Comparison of ENCODE assay signal across 13 cellular contexts in genomic region chr3:16103472-16103871, GRCh38.
DNase-seq lines count a peak whose midpoint lies in the region; ATAC-seq and TF ChIP-seq lines count a peak whose summit lies in the region.
"Had no signal": no experiment of that assay in that cellular context is flagged by ENCODE, and none has a peak within 500 bp of the region (broad histone marks: within the 10 kb centered on the region; RNA-seq: fewer than 3 reads in every experiment).

No MANE protein-coding gene starts in this region.

- TF ChIP-seq RAD21 in SK-N-SH (IDR thresholded peaks at IDR 0.05; ENCODE audit: low read length), result no peak

- 58% methylated on average over 3 of the region's 3 CpGs for WGBS in SK-N-SH (ENCODE audit: low lambda C conversion rate)
- 60% methylated on average over 1 of the region's 3 CpGs; no CpG with 5 or more reads in 1 of the 2 donors for WGBS in gastroesophageal sphincter (ENCODE audit: low coverage in 1 of 2), 2 donors

- H3K4me2 ChIP-seq in SK-N-SH, result peak overlapping the region; percentile 58
- H3K4me2 ChIP-seq: PC-9 had no signal

- peak overlapping the region; percentile 69 for H3K9ac ChIP-seq in SK-N-SH

- peaks cover 38% of the 10 kb centered on the region for H3F3A ChIP-seq in SK-N-SH (replicated peaks; ENCODE audit: insufficient read depth)

- TF ChIP-seq POLR2A in gastroesophageal sphincter (IDR thresholded peaks at IDR 0.05), result no peak

- TF ChIP-seq EP300 in SK-N-SH (IDR thresholded peaks at IDR 0.05; ENCODE audit: borderline replicate concordance in 1 of 2, low read depth in 1 of 2, low read length in 1 of 2) (peak in 1 of 2 experiments; percentile 55; a peak in 1 of 4 replicates), gastroesophageal sphincter (IDR thresholded peaks at IDR 0.05) (no peak)

- H3K36me3 ChIP-seq in SK-N-SH (replicated peaks in 1 of 2; ENCODE audit: control insufficient read depth in 1 of 2, insufficient read depth in 2 of 2, low read length in 1 of 2) (no peaks in the 10 kb centered on the region), gastroesophageal sphincter (no peaks in the 10 kb centered on the region), H7 (replicated peaks; ENCODE audit: control insufficient read depth, insufficient read depth, low read length) (no peaks in the 10 kb centered on the region)

- H3K9me3 ChIP-seq in SK-N-SH (no peaks in the 10 kb centered on the region), gastroesophageal sphincter (no peaks in the 10 kb centered on the region)

- H3K9me2 ChIP-seq in SK-N-SH, result no peaks in the 10 kb centered on the region

- POLR2A ChIA-PET in SK-N-SH (lab: Yijun Ruan, JAX), result no interaction called here

- no peak overlapping the region for H2AFZ ChIP-seq in SK-N-SH (ENCODE audit: low read depth)
- H2AFZ ChIP-seq: PC-9 had no signal

- H3K27me3 ChIP-seq in SK-N-SH (ENCODE audit: insufficient read depth), result no peaks in the 10 kb centered on the region
- no peaks in the 10 kb centered on the region for H3K27me3 ChIP-seq in gastroesophageal sphincter
- H3K27me3 ChIP-seq in H7 (ENCODE audit: control insufficient read depth, insufficient read depth, low read length), result no peaks in the 10 kb centered on the region; the same call in 1 of the 2 replicates

- peak; percentile 87 for DNase-seq in AG20443 (ENCODE audit: low spot score)
- DNase-seq in SK-N-SH, result no peak
- DNase-seq in renal cortical epithelial cell (ENCODE audit: low read depth), result peak; percentile 61
- DNase-seq in NCI-H1436 treated with DMSO at 0.1 percent for 48 hours (lab: John Stamatoyannopoulos, UW), result no peak
- no peak for DNase-seq in H7
- no peak for DNase-seq in NCI-H510A (lab: John Stamatoyannopoulos, UW)
- DNase-seq: NCI-H2081, occipital lobe, PC-9, substantia nigra had no signal

- ATAC-seq in gastroesophageal sphincter, result peak; percentile 73
- no peak for ATAC-seq in HG03457 (IDR thresholded peaks at IDR 0.05; ENCODE audit: unreplicated experiment)
- ATAC-seq: esophagus mucosa had no signal

- peaks cover 0 to 19% of the 10 kb centered on the region in 2 experiments; a peak in 2 of 4 replicates for H3K4me1 ChIP-seq in SK-N-SH (ENCODE audit: control insufficient read depth in 1 of 2, insufficient read depth in 2 of 2, low read depth in 1 of 2, low read length in 1 of 2)
- no peaks in the 10 kb centered on the region for H3K4me1 ChIP-seq in gastroesophageal sphincter

- H4K20me1 ChIP-seq in SK-N-SH (ENCODE audit: insufficient read depth), result no peaks in the 10 kb centered on the region

- TF ChIP-seq CTCF in SK-N-SH (IDR thresholded peaks at IDR 0.05) (no peak), gastroesophageal sphincter (IDR thresholded peaks at IDR 0.05) (no peak)

- H3K4me3 ChIP-seq in SK-N-SH (ENCODE audit: low read depth in 2 of 2, low read length in 1 of 2) (peak overlapping the region in 1 of 2 experiments; percentile 4; a peak in 1 of 4 replicates), gastroesophageal sphincter (no peak overlapping the region), H7 (ENCODE audit: insufficient read depth, low read depth, low read length) (no peak overlapping the region)
- H3K4me3 ChIP-seq: PC-9 had no signal

- CTCF ChIA-PET in SK-N-SH (lab: Yijun Ruan, JAX), result no interaction called here

- H3K79me2 ChIP-seq in SK-N-SH (ENCODE audit: insufficient read depth), result no peaks in the 10 kb centered on the region

- peak overlapping the region in 1 of 2 experiments; percentile 94; a peak in 3 of 4 replicates for H3K27ac ChIP-seq in SK-N-SH (ENCODE audit: low read depth in 2 of 2, low read length in 1 of 2)
- H3K27ac ChIP-seq in gastroesophageal sphincter, result peak overlapping the region in 1 of 4 donors; percentile 56
- H3K27ac ChIP-seq: PC-9 had no signal

TF ChIP-seq in SK-N-SH, 30 proteins besides CTCF, POLR2A, EP300 and RAD21 (continues in another document):
- TF ChIP-seq IRF3 (IDR thresholded peaks at IDR 0.05; ENCODE audit: low read depth, low read length), result no peak
- TF ChIP-seq TCF12 (IDR thresholded peaks at IDR 0.05), result peak; percentile 73
- no peak for TF ChIP-seq GABPA (IDR thresholded peaks at IDR 0.05; ENCODE audit: low read depth)
- TF ChIP-seq SIN3A (IDR thresholded peaks at IDR 0.05; ENCODE audit: borderline replicate concordance, low read depth, low read length), result no peak
- peak; percentile 62; the same call in 1 of the 2 replicates for TF ChIP-seq JUND (IDR thresholded peaks at IDR 0.05)
- no peak for TF ChIP-seq GATA2 (CRISPR knock-in tag; IDR thresholded peaks at IDR 0.05)
- TF ChIP-seq ELF1 (IDR thresholded peaks at IDR 0.05), result no peak
- no peak for TF ChIP-seq RCOR1 (IDR thresholded peaks at IDR 0.05; ENCODE audit: low read length)
- TF ChIP-seq TAF1 (IDR thresholded peaks at IDR 0.05; ENCODE audit: borderline replicate concordance, low read depth, low read length), result no peak
- no peak for TF ChIP-seq FOXM1 (IDR thresholded peaks at IDR 0.05; ENCODE audit: low read depth)
- no peak for TF ChIP-seq USF1 (IDR thresholded peaks at IDR 0.05; ENCODE audit: borderline replicate concordance, low read depth)
- peak; percentile 76; the same call in 1 of the 2 replicates for TF ChIP-seq TEAD4 (IDR thresholded peaks at IDR 0.05; ENCODE audit: borderline replicate concordance, insufficient read depth)
- TF ChIP-seq CHD2 (IDR thresholded peaks at IDR 0.05; ENCODE audit: low read length, partially characterized antibody), result no peak
- peak; percentile 57 for TF ChIP-seq FOSL2 (IDR thresholded peaks at IDR 0.05; ENCODE audit: borderline replicate concordance, low read depth)
- no peak for TF ChIP-seq MAX (IDR thresholded peaks at IDR 0.05; ENCODE audit: low read depth)
- TF ChIP-seq RXRA (IDR thresholded peaks at IDR 0.05; ENCODE audit: borderline replicate concordance, low read depth), result peak; percentile 62; the same call in 1 of the 2 replicates
- TF ChIP-seq REST (IDR thresholded peaks at IDR 0.05; ENCODE audit: low read depth, low read length), result no peak
- TF ChIP-seq SMC3 (IDR thresholded peaks at IDR 0.05; ENCODE audit: low read depth, low read length), result no peak
- no peak for TF ChIP-seq ZBTB33 (IDR thresholded peaks at IDR 0.05; ENCODE audit: borderline replicate concordance, low read depth)
- no peak for TF ChIP-seq NRF1 (IDR thresholded peaks at IDR 0.05; ENCODE audit: low read depth, low read length)

Comparison
In these comparisons a context has a peak if more than half of its experiments do, and no peak if none do; other contexts are left out.
1. DNase-seq: peak in AG20443 (single experiment) and renal cortical epithelial cell (single experiment); none in SK-N-SH (single experiment), NCI-H1436 treated with DMSO at 0.1 percent for 48 hours (single experiment), H7 (single experiment) and NCI-H510A (single experiment).